ENCODE assay signal across 14 cellular contexts in genomic region chr4:2284934-2285664, GRCh38. TPM values are rescaled to one million over a fixed set of nuclear protein-coding genes. Genes with fewer than 3 reads are reported as not detected.
DNase-seq lines count a peak whose midpoint lies in the region; FAIRE-seq and TF ChIP-seq lines count a peak whose summit lies in the region.
"Had no signal": no experiment of that assay in that cellular context is flagged by ENCODE, and none has a peak within 500 bp of the region (broad histone marks: within the 10 kb centered on the region; RNA-seq: fewer than 3 reads in every experiment).

No MANE protein-coding gene starts in this region.

- peaks cover 12% of the 10 kb centered on the region for H3K4me1 Mint-ChIP-seq in glutamatergic neuron (ENCODE audit: low read depth, unreplicated experiment)

- H3K27ac Mint-ChIP-seq in glutamatergic neuron (ENCODE audit: unreplicated experiment) = no peak overlapping the region
- H3K27ac Mint-ChIP-seq: activated B cell treated with CpG ODN at 0.5 μM for 24 hours had no signal

- no peaks in the 10 kb centered on the region for H3K27me3 ChIP-seq in ACC112 (ENCODE audit: insufficient read depth, low read length)
- H3K27me3 ChIP-seq: body of pancreas had no signal

- H3K79me2 ChIP-seq in ACC112 (ENCODE audit: control insufficient read depth, insufficient read depth, low read length, unreplicated experiment) = no peaks in the 10 kb centered on the region

- no peak overlapping the region for H3K4me3 ChIP-seq in ACC112 (ENCODE audit: low read depth, low read length)
- H3K4me3 ChIP-seq: body of pancreas, thoracic aorta had no signal

- peaks cover 3% of the 10 kb centered on the region for H3K27me3 Mint-ChIP-seq in glutamatergic neuron (ENCODE audit: unreplicated experiment)
- H3K27me3 Mint-ChIP-seq: activated B cell treated with CpG ODN at 0.5 μM for 24 hours had no signal

- peaks cover 2% of the 10 kb centered on the region for H3K9me3 Mint-ChIP-seq in glutamatergic neuron (ENCODE audit: unreplicated experiment)
- H3K9me3 Mint-ChIP-seq: activated B cell treated with CpG ODN at 0.5 μM for 24 hours, naive B cell had no signal

- H3K4me3 Mint-ChIP-seq in glutamatergic neuron (ENCODE audit: unreplicated experiment) = no peak overlapping the region
- H3K4me3 Mint-ChIP-seq: activated B cell treated with CpG ODN at 0.5 μM for 24 hours, naive B cell had no signal

- no peak for FAIRE-seq in GM12891 (lab: Jason Lieb, UNC)

- H2AFZ ChIP-seq in ACC112 (ENCODE audit: low read length, unreplicated experiment) = no peak overlapping the region

- H3K36me3 ChIP-seq in ACC112 (ENCODE audit: insufficient read depth, low read length) = no peaks in the 10 kb centered on the region
- H3K36me3 ChIP-seq: thoracic aorta had no signal

- no peak for TF ChIP-seq POLR2A in GM12891 (IDR thresholded peaks at IDR 0.05; ENCODE audit: low read depth, low read length)

- H3K27ac ChIP-seq in ACC112 (ENCODE audit: low read depth, low read length) = peak overlapping the region; percentile 58
- H3K27ac ChIP-seq: body of pancreas, thoracic aorta had no signal

- no peak for TF ChIP-seq CTCF in glutamatergic neuron (IDR thresholded peaks at IDR 0.05; ENCODE audit: partially characterized antibody, unreplicated experiment)

- DNase-seq in Daoy (ENCODE audit: low read depth) (peak; percentile 66), UCSD-AML1 (lab: John Stamatoyannopoulos, UW; ENCODE audit: unreplicated experiment) (peak; percentile 54), iris pigment epithelial cell (ENCODE audit: low read depth) (peak; percentile 42), cortex of kidney (lab: John Stamatoyannopoulos, UW) (no peak), GM12891 (ENCODE audit: insufficient read length, low spot score) (no peak), NCI-H524 (lab: John Stamatoyannopoulos, UW) (no peak), glutamatergic neuron (no peak)
- DNase-seq: activated B cell treated with CpG ODN at 0.5 μM for 24 hours; DMS79 treated with DMSO at 0.1 percent for 48 hours; naive B cell; stimulated activated CD4-positive, alpha-beta T cell treated with anti-CD3 and anti-CD28 coated beads, Interleukin-2, amount 100 ng/mL, for 48 hours had no signal

- peaks cover 14% of the 10 kb centered on the region for H3K4me1 ChIP-seq in ACC112 (ENCODE audit: control insufficient read depth, insufficient read depth, low read length, unreplicated experiment)
- H3K4me1 ChIP-seq: body of pancreas had no signal

- no peaks in the 10 kb centered on the region for H3K36me3 Mint-ChIP-seq in glutamatergic neuron (ENCODE audit: unreplicated experiment)
- H3K36me3 Mint-ChIP-seq: naive B cell had no signal

TF ChIP-seq in GM12891, 5 proteins besides CTCF, POLR2A, EP300 and RAD21:
- TF ChIP-seq TAF1 (IDR thresholded peaks at IDR 0.05; ENCODE audit: low read depth, low read length) = no peak
- TF ChIP-seq POLR2AphosphoS5 (IDR thresholded peaks at IDR 0.05; ENCODE audit: low read depth, low read length) = no peak
- TF ChIP-seq SPI1 (IDR thresholded peaks at IDR 0.05; ENCODE audit: low read depth, low read length) = no peak
- no peak for TF ChIP-seq POU2F2 (IDR thresholded peaks at IDR 0.05; ENCODE audit: low read depth, low read length)
- TF ChIP-seq PAX5 (IDR thresholded peaks at IDR 0.05; ENCODE audit: insufficient read depth, low read length, severe bottlenecking) = no peak

RNA-seq across cellular contexts. Expression of gene MXD4, which starts 23.2 kb away (rescaled TPM):
- 5.8 and 7.5 TPM in 2 replicates for total RNA-seq in Daoy (2014; rRNA removed; shearing (Covaris generic))
- 14.1 TPM for polyA plus RNA-seq in GM12891 (2012; ENCODE audit: low read depth, missing spikeins)
- total RNA-seq in glutamatergic neuron (ENCODE audit: unreplicated experiment) = 143 TPM

RNA-seq across cellular contexts. Expression of gene HAUS3, which starts 43.2 kb away (rescaled TPM):
- total RNA-seq in Daoy (2014; rRNA removed; shearing (Covaris generic)) = 13.4 and 29.3 TPM in 2 replicates
- 10.4 TPM for polyA plus RNA-seq in GM12891 (2012; ENCODE audit: low read depth, missing spikeins)
- 15.6 TPM for total RNA-seq in glutamatergic neuron (ENCODE audit: unreplicated experiment)

RNA-seq across cellular contexts. Expression of gene POLN, which starts 43.2 kb away (rescaled TPM):
- total RNA-seq in Daoy (2014; rRNA removed; shearing (Covaris generic)) = 0.54 and 1.4 TPM in 2 replicates
- polyA plus RNA-seq in GM12891 (2012; ENCODE audit: low read depth, missing spikeins) = 0.40 TPM
- total RNA-seq in glutamatergic neuron (ENCODE audit: unreplicated experiment) = 6.8 TPM

Comparison
In these comparisons a context has a peak if more than half of its experiments do, and no peak if none do; other contexts are left out.
1. DNase-seq: peak in Daoy (single experiment), UCSD-AML1 (single experiment) and iris pigment epithelial cell (single experiment); none in cortex of kidney (single experiment), GM12891 (single experiment), NCI-H524 (0 of 2) and glutamatergic neuron (single experiment).
2. RNA of gene MXD4, which starts 23.2 kb away (total RNA-seq): 143 TPM in glutamatergic neuron (single experiment); 5.8 to 7.5 TPM in Daoy; every median in the first group is over 10 times any median in the second.